ENCODE assay signal across 8 cellular contexts in genomic region chr5:78985407-78986223, GRCh38.
DNase-seq lines count a peak whose midpoint lies in the region; ATAC-seq and TF ChIP-seq lines count a peak whose summit lies in the region.

No MANE protein-coding gene starts in this region.

- H4K20me1 ChIP-seq in KMS-11 (ENCODE audit: insufficient read depth): no peaks in the 10 kb centered on the region

- DNase-seq in GM06990 (ENCODE audit: extremely low read depth, insufficient read length) (peak; percentile 69), T1000 (lab: John Stamatoyannopoulos, UW) (peak; percentile 17), brain microvascular endothelial cell (peak; percentile 56), iris pigment epithelial cell (ENCODE audit: low read depth) (peak; percentile 70), middle frontal gyrus (ENCODE audit: extremely low spot score, low spot score) (no peak)
- peak; percentile 75 for DNase-seq in stimulated activated CD4-positive, alpha-beta T cell treated with anti-CD3 and anti-CD28 coated beads, Interleukin-15, amount 100 ng/mL, for 24 hours

- peak overlapping the region; percentile 48 for H3K4me2 ChIP-seq in KMS-11

- no peaks in the 10 kb centered on the region for H3K36me3 ChIP-seq in GM06990 (ENCODE audit: control insufficient read depth, insufficient read depth, low read length)
- H3K36me3 ChIP-seq in KMS-11 (ENCODE audit: insufficient read depth): no peaks in the 10 kb centered on the region
- no peaks in the 10 kb centered on the region for H3K36me3 ChIP-seq in brain microvascular endothelial cell (replicated peaks)

- in situ Hi-C loops in brain microvascular endothelial cell (cut with HindIII; ENCODE audit: low pct_ligation_motif_present, low sequenced_read_pairs): no loop called here

- peak overlapping the region; percentile 78 for H3K4me3 ChIP-seq in GM06990 (replicated peaks; ENCODE audit: low read depth, low read length)
- H3K4me3 ChIP-seq in KMS-11 (IDR thresholded peaks at IDR 0.05; ENCODE audit: insufficient read depth, low read depth, low read length): no peak overlapping the region
- peak overlapping the region; percentile 73 for H3K4me3 ChIP-seq in brain microvascular endothelial cell (ENCODE audit: low read depth, low read length)

- peak overlapping the region; percentile 80 for H3K9ac ChIP-seq in KMS-11

- no peaks in the 10 kb centered on the region for H3K79me2 ChIP-seq in KMS-11 (ENCODE audit: insufficient read depth, low read depth)

- H3K27ac ChIP-seq in KMS-11: peak overlapping the region; percentile 88
- peak overlapping the region; percentile 67 for H3K27ac ChIP-seq in brain microvascular endothelial cell

- H2AFZ ChIP-seq in KMS-11 (ENCODE audit: low read depth): peak overlapping the region; percentile 82

- TF ChIP-seq CTCF in GM06990 (IDR thresholded peaks at IDR 0.05; ENCODE audit: insufficient read depth, low read length, poor library complexity, severe bottlenecking) (no peak), KMS-11 (conservative IDR thresholded peaks at IDR 0.05; ENCODE audit: low read depth, low read length) (no peak), brain microvascular endothelial cell (IDR thresholded peaks at IDR 0.05; ENCODE audit: low read depth, low read length, missing control alignments) (no peak)

- peaks cover 28% of the 10 kb centered on the region for H3K4me1 ChIP-seq in KMS-11 (ENCODE audit: low read depth, poor library complexity, severe bottlenecking)

- ATAC-seq in GM21737 (IDR thresholded peaks at IDR 0.05; ENCODE audit: unreplicated experiment): peak; percentile 42

- H3K27me3 ChIP-seq in GM06990 (replicated peaks; ENCODE audit: control insufficient read depth, insufficient read depth, low read length) (no peaks in the 10 kb centered on the region), KMS-11 (ENCODE audit: insufficient read depth, low read depth) (no peaks in the 10 kb centered on the region), brain microvascular endothelial cell (replicated peaks) (no peaks in the 10 kb centered on the region)
